19 cellular contexts compared by ENCODE assay signal in genomic region chr5:102955463-102955862, GRCh38.
"Had no signal": no experiment of that assay in that cellular context is flagged by ENCODE, and none has a peak within 500 bp of the region (broad histone marks: within the 10 kb centered on the region; RNA-seq: fewer than 3 reads in every experiment).

No MANE protein-coding gene starts in this region.

- H3K9me3 ChIP-seq: tibial artery had no signal

- DNase-seq: activated CD4-positive, alpha-beta T cell treated with anti-CD3 and anti-CD28 coated beads for 1 hour; activated CD4-positive, alpha-beta T cell treated with anti-CD3 and anti-CD28 coated beads, Interleukin-2, amount 50 U/mL, for 4 hours; activated effector memory CD4-positive, alpha-beta T cell treated with anti-CD3 and anti-CD28 coated beads, Interleukin-2, amount 50 U/mL, for 16 hours; activated naive CD4-positive, alpha-beta T cell treated with anti-CD3 and anti-CD28 coated beads, Interleukin-2, amount 50 U/mL, for 16 hours; activated T-cell treated with anti-CD3 and anti-CD28 coated beads, Interleukin-2, amount 50 U/mL, for 72 hours; effector memory CD8-positive, alpha-beta T cell; foreskin keratinocyte; kidney; stimulated activated CD4-positive, alpha-beta T cell treated with anti-CD3 and anti-CD28 coated beads, Interleukin-12 subunit alpha, Interleukin-12 subunit beta, amount 100 ng/mL, for 4 hours; stimulated activated CD4-positive, alpha-beta T cell treated with anti-CD3 and anti-CD28 coated beads, Interleukin-1b, Interleukin-23, amount 100 ng/mL, for 48 hours; stimulated activated naive CD8-positive, alpha-beta T cell treated with anti-CD3 and anti-CD28 coated beads, Interleukin-15, Interleukin-2, amounts not matched to agents 100 U/mL and 50 U/mL, for 24 hours; substantia nigra; tibial artery; WERI-Rb-1 had no signal

- H3K4me3 Mint-ChIP-seq: activated T-cell treated with anti-CD3 and anti-CD28 coated beads, Interleukin-2, amount 50 U/mL, for 72 hours; effector memory CD8-positive, alpha-beta T cell; mesothelial cell of epicardium; natural killer cell treated with Interleukin-12 subunit alpha and Interleukin-12 subunit beta and Interleukin-15 and Interleukin-18, amount 100 ng/mL, for 72 hours had no signal

- H3K36me3 ChIP-seq: WERI-Rb-1 had no signal

- H3K4me1 ChIP-seq: parathyroid adenoma had no signal

- H3K27ac Mint-ChIP-seq: activated T-cell treated with anti-CD3 and anti-CD28 coated beads, Interleukin-2, amount 50 U/mL, for 72 hours; effector memory CD8-positive, alpha-beta T cell; mesothelial cell of epicardium; natural killer cell treated with Interleukin-12 subunit alpha and Interleukin-12 subunit beta and Interleukin-15 and Interleukin-18, amount 100 ng/mL, for 72 hours had no signal

- H3K4me3 ChIP-seq: tibial artery had no signal

- H3K27ac ChIP-seq: foreskin keratinocyte, parathyroid adenoma, tibial artery, WERI-Rb-1 had no signal

- H3K9me3 Mint-ChIP-seq: activated T-cell treated with anti-CD3 and anti-CD28 coated beads, Interleukin-2, amount 50 U/mL, for 72 hours; effector memory CD8-positive, alpha-beta T cell; mesothelial cell of epicardium; natural killer cell treated with Interleukin-12 subunit alpha and Interleukin-12 subunit beta and Interleukin-15 and Interleukin-18, amount 100 ng/mL, for 72 hours had no signal

- H2AFZ ChIP-seq: parathyroid adenoma had no signal

- FAIRE-seq: bronchial epithelial cell had no signal

- H3K79me2 ChIP-seq: parathyroid adenoma had no signal

- H3K9ac ChIP-seq: parathyroid adenoma had no signal

- H3K27me3 ChIP-seq: foreskin keratinocyte, tibial artery had no signal

- H3K27me3 Mint-ChIP-seq: effector memory CD8-positive, alpha-beta T cell; natural killer cell treated with Interleukin-12 subunit alpha and Interleukin-12 subunit beta and Interleukin-15 and Interleukin-18, amount 100 ng/mL, for 72 hours had no signal

- ATAC-seq: activated T-cell treated with anti-CD3 and anti-CD28 coated beads, Interleukin-2, amount 50 U/mL, for 72 hours; effector memory CD8-positive, alpha-beta T cell; foreskin keratinocyte; left lobe of liver; natural killer cell treated with Interleukin-12 subunit alpha and Interleukin-12 subunit beta and Interleukin-15 and Interleukin-18, amount 100 ng/mL, for 72 hours; stimulated activated naive CD8-positive, alpha-beta T cell treated with anti-CD3 and anti-CD28 coated beads, Interleukin-15, Interleukin-2, amounts not matched to agents 100 U/mL and 50 U/mL, for 24 hours had no signal
